8 cellular contexts compared by ENCODE assay signal in the genomic region with DNA sequence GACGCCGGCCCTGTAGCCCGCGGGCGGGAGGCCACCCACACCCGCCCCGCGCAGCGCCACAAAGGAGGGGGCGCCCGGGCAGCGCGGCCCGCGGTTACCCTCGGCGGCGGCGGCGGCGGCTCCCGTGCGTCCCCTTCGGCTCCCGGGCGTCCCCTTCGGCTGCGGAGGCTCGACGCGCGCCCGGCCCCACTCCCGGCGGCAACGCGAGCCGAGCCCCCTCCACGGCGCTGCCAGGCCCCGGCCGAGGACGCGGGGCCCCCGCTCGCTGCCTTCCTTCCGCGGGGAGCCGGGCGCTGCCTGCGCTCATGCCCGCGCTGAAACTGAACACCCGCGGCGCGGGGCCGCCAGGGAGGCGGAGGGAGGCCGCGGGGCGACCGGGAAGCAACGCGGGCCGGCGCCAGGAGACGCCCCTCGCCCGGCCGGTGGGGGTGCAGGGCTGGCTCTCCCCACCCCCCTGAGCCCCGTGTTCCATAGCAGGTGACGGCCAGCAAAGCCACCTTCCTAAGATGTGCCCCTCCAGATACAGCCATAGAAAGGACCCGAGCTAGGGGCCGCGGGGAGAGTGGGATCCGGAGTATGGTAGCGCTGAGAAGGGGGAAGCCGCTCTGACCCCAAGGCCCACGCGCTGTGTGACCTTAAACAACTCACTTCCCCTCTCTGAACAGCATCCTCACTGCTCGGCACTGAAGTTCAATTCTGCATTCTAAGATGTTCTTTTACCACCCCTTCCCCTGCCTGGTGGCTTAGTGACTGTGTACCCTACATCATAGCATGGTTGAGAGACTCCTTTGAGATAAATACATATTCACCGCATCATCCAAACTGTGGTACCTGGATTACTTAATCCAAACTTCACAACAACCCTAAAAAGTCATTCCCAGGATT. TPM values are rescaled to one million over a fixed set of nuclear protein-coding genes. Genes with fewer than 3 reads are reported as not detected.
DNase-seq lines count a peak whose midpoint lies in the region; ATAC-seq, FAIRE-seq and TF ChIP-seq lines count a peak whose summit lies in the region.

No MANE protein-coding gene starts in this region.

- peak overlapping the region; percentile 90 for H3K4me3 Mint-ChIP-seq in T-helper 17 cell

- H3K27me3 ChIP-seq in ACC112 (ENCODE audit: insufficient read depth, low read length) (no peaks in the 10 kb centered on the region), mononuclear cell (ENCODE audit: insufficient read depth, low read length) (no peaks in the 10 kb centered on the region), upper lobe of right lung (no peaks in the 10 kb centered on the region)

- intact Hi-C loops in upper lobe of right lung (cut with DNase I) = no loop called here

- peaks cover 49% of the 10 kb centered on the region for H3K4me1 Mint-ChIP-seq in T-helper 17 cell

- peak overlapping the region; percentile 52 for H2AFZ ChIP-seq in ACC112 (ENCODE audit: low read length, unreplicated experiment)

- TF ChIP-seq CTCF in upper lobe of right lung (IDR thresholded peaks at IDR 0.05) (no peak), D721Med (IDR thresholded peaks at IDR 0.05; ENCODE audit: insufficient read depth, missing control alignments) (no peak)

- FAIRE-seq in D721Med (lab: Jason Lieb, UNC) = no peak

- H3K27me3 Mint-ChIP-seq in T-helper 17 cell = no peaks in the 10 kb centered on the region

- peaks cover 2% of the 10 kb centered on the region for H3K36me3 Mint-ChIP-seq in T-helper 17 cell (ENCODE audit: low read depth)

- ATAC-seq in GM18907 (IDR thresholded peaks at IDR 0.05; ENCODE audit: unreplicated experiment) (peak; percentile 20), HG03139 (IDR thresholded peaks at IDR 0.05; ENCODE audit: unreplicated experiment) (peak; percentile 0), T-helper 17 cell (peak; percentile 5), upper lobe of right lung (peak; percentile 10)

- H3K27ac ChIP-seq in ACC112 (ENCODE audit: low read depth, low read length) = no peak overlapping the region
- H3K27ac ChIP-seq in upper lobe of right lung = peak overlapping the region; percentile 93

- H3K4me1 ChIP-seq in ACC112 (ENCODE audit: control insufficient read depth, insufficient read depth, low read length, unreplicated experiment) = peaks cover 3% of the 10 kb centered on the region
- peaks cover 48% of the 10 kb centered on the region for H3K4me1 ChIP-seq in mononuclear cell (ENCODE audit: insufficient read depth, low read length)
- peaks cover 42% of the 10 kb centered on the region for H3K4me1 ChIP-seq in upper lobe of right lung

- DNase-seq in T-helper 17 cell = peak in 2 of 3 donors; percentile 37 to 50
- DNase-seq in dermis blood vessel endothelial cell = peak; percentile 22
- peak; percentile 73 for DNase-seq in upper lobe of right lung
- no peak for DNase-seq in D721Med (ENCODE audit: insufficient read length, low spot score)

- H3K27ac Mint-ChIP-seq in T-helper 17 cell = peak overlapping the region; percentile 91

- H3K9me3 ChIP-seq in T-helper 17 cell (ENCODE audit: control insufficient read depth, low read length, poor library complexity, severe bottlenecking) (no peaks in the 10 kb centered on the region), mononuclear cell (ENCODE audit: low read depth, low read length) (no peaks in the 10 kb centered on the region), upper lobe of right lung (no peaks in the 10 kb centered on the region)

- H3K4me3 ChIP-seq in ACC112 (ENCODE audit: low read depth, low read length) (peak overlapping the region; percentile 82), mononuclear cell (ENCODE audit: low read length) (peak overlapping the region; percentile 52), upper lobe of right lung (peak overlapping the region; percentile 72)

- no peaks in the 10 kb centered on the region for H3K79me2 ChIP-seq in ACC112 (ENCODE audit: control insufficient read depth, insufficient read depth, low read length, unreplicated experiment)

- H3K36me3 ChIP-seq in ACC112 (ENCODE audit: insufficient read depth, low read length) (no peaks in the 10 kb centered on the region), upper lobe of right lung (no peaks in the 10 kb centered on the region)

RNA-seq across cellular contexts. Expression of gene KDM2B, which starts 42.8 kb away (rescaled TPM):
- 10 to 100 TPM; 87.6 to 94.0 TPM for total RNA-seq in T-helper 17 cell
- total RNA-seq in dermis blood vessel endothelial cell = 29.4 and 32.0 TPM in 2 replicates
- 63.7 TPM for total RNA-seq in mononuclear cell
- total RNA-seq in upper lobe of right lung = 35.4 TPM
